In the genomic region with DNA sequence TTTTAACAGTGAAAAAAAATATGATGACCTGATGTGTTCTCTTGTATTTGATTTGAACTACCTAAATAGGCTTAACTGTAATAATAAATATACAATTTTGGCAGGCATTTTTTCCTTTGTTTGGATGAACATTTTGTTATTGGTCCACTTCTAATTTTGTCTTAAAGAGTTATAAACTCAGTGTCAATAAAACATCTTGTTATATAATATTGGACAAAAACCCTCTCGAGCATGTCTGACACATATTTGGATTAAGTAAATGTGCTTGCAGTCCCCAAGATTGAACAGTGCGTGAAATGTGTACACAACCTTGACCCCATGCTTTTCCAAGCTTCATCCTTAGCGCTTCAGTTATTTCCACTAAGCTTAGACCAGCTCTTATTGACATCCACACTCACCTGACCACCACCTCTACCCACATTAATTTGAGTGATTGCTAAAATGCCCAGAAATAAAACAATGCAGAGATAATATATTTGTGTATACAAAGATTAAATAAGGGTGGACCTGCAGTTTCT, we compare ENCODE assay signal across 1 cellular context.
TF ChIP-seq lines count a peak whose summit lies in the region.

No MANE protein-coding gene starts in this region.

TF ChIP-seq in HepG2, 621 proteins besides CTCF, POLR2A, EP300 and RAD21 (continued from another document and continues in another):
- no peak for TF ChIP-seq THAP9 (CRISPR knock-in tag; IDR thresholded peaks at IDR 0.05; ENCODE audit: borderline replicate concordance)
- TF ChIP-seq, protein P1, sequence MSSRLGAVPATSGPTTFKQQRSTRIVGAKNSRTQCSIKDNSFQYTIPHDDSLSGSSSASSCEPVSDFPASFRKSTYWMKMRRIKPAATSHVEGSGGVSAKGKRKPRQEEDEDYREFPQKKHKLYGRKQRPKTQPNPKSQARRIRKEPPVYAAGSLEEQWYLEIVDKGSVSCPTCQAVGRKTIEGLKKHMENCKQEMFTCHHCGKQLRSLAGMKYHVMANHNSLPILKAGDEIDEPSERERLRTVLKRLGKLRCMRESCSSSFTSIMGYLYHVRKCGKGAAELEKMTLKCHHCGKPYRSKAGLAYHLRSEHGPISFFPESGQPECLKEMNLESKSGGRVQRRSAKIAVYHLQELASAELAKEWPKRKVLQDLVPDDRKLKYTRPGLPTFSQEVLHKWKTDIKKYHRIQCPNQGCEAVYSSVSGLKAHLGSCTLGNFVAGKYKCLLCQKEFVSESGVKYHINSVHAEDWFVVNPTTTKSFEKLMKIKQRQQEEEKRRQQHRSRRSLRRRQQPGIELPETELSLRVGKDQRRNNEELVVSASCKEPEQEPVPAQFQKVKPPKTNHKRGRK (CRISPR knock-in tag; IDR thresholded peaks at IDR 0.05): no peak
- TF ChIP-seq ZNF256 (CRISPR knock-in tag; conservative IDR thresholded peaks at IDR 0.05): no peak
- TF ChIP-seq CCAR2 (optimal IDR thresholded peaks at IDR 0.05; ENCODE audit: low read depth, low read length): no peak
- no peak for TF ChIP-seq RNF2 (conservative IDR thresholded peaks at IDR 0.05; ENCODE audit: low read depth)
- peak; percentile 14; the same call in 1 of the 2 replicates for TF ChIP-seq CEBPG (CRISPR knock-in tag; IDR thresholded peaks at IDR 0.05)
- TF ChIP-seq ZNF260 (CRISPR knock-in tag; IDR thresholded peaks at IDR 0.05; ENCODE audit: borderline replicate concordance, low read depth): no peak
- TF ChIP-seq TEAD3 (CRISPR knock-in tag; optimal IDR thresholded peaks at IDR 0.05; ENCODE audit: borderline replicate concordance): peak; percentile 35
- no peak for TF ChIP-seq ETS1 (CRISPR knock-in tag; IDR thresholded peaks at IDR 0.05)
- no peak for TF ChIP-seq MBD4 (IDR thresholded peaks at IDR 0.05; ENCODE audit: borderline replicate concordance, low read length)
- no peak for TF ChIP-seq MXD1 (CRISPR knock-in tag; IDR thresholded peaks at IDR 0.05)
- peak; percentile 46; the same call in 1 of the 2 replicates for TF ChIP-seq THRA (CRISPR knock-in tag; IDR thresholded peaks at IDR 0.05; ENCODE audit: borderline replicate concordance)
- TF ChIP-seq ZNF777 (CRISPR knock-in tag; IDR thresholded peaks at IDR 0.05): no peak
- TF ChIP-seq, protein P2, sequence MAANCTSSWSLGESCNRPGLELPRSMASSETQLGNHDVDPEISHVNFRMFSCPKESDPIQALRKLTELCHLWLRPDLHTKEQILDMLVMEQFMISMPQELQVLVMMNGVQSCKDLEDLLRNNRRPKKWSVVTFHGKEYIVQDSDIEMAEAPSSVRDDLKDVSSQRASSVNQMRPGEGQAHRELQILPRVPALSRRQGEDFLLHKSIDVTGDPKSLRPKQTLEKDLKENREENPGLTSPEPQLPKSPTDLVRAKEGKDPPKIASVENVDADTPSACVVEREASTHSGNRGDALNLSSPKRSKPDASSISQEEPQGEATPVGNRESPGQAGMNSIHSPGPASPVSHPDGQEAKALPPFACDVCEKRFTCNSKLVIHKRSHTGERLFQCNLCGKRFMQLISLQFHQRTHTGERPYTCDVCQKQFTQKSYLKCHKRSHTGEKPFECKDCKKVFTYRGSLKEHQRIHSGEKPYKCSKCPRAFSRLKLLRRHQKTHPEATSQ (CRISPR knock-in tag; IDR thresholded peaks at IDR 0.05; ENCODE audit: borderline replicate concordance): no peak
- TF ChIP-seq ZZZ3 (CRISPR knock-in tag; IDR thresholded peaks at IDR 0.05; ENCODE audit: borderline replicate concordance): no peak
- no peak for TF ChIP-seq BRCA1 (CRISPR knock-in tag; IDR thresholded peaks at IDR 0.05)
- TF ChIP-seq ZNF597 (CRISPR knock-in tag; IDR thresholded peaks at IDR 0.05): no peak
- no peak for TF ChIP-seq HIVEP1 (CRISPR knock-in tag; IDR thresholded peaks at IDR 0.05)
- 0 out of 2 replicates have a peak, but pooled peaks have one; percentile 19 for TF ChIP-seq RERE (CRISPR knock-in tag; IDR thresholded peaks at IDR 0.05; ENCODE audit: low read depth)
- no peak for TF ChIP-seq ZNF121 (CRISPR knock-in tag; IDR thresholded peaks at IDR 0.05)
- no peak for TF ChIP-seq ZFAT (CRISPR knock-in tag; conservative IDR thresholded peaks at IDR 0.05)
- TF ChIP-seq, protein P3, sequence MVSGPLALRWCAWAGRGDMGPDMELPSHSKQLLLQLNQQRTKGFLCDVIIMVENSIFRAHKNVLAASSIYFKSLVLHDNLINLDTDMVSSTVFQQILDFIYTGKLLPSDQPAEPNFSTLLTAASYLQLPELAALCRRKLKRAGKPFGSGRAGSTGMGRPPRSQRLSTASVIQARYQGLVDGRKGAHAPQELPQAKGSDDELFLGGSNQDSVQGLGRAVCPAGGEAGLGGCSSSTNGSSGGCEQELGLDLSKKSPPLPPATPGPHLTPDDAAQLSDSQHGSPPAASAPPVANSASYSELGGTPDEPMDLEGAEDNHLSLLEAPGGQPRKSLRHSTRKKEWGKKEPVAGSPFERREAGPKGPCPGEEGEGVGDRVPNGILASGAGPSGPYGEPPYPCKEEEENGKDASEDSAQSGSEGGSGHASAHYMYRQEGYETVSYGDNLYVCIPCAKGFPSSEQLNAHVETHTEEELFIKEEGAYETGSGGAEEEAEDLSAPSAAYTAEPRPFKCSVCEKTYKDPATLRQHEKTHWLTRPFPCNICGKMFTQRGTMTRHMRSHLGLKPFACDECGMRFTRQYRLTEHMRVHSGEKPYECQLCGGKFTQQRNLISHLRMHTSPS (CRISPR knock-in tag; IDR thresholded peaks at IDR 0.05; ENCODE audit: low read depth): no peak
- TF ChIP-seq SP1 (IDR thresholded peaks at IDR 0.05): no peak
- TF ChIP-seq SP1 (CRISPR knock-in tag; IDR thresholded peaks at IDR 0.05): no peak
- peak; percentile 60 for TF ChIP-seq HNF4A (CRISPR knock-in tag; IDR thresholded peaks at IDR 0.05)
- TF ChIP-seq, protein P4, sequence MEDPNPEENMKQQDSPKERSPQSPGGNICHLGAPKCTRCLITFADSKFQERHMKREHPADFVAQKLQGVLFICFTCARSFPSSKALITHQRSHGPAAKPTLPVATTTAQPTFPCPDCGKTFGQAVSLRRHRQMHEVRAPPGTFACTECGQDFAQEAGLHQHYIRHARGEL (CRISPR knock-in tag; IDR thresholded peaks at IDR 0.05): no peak
- TF ChIP-seq, protein P5, sequence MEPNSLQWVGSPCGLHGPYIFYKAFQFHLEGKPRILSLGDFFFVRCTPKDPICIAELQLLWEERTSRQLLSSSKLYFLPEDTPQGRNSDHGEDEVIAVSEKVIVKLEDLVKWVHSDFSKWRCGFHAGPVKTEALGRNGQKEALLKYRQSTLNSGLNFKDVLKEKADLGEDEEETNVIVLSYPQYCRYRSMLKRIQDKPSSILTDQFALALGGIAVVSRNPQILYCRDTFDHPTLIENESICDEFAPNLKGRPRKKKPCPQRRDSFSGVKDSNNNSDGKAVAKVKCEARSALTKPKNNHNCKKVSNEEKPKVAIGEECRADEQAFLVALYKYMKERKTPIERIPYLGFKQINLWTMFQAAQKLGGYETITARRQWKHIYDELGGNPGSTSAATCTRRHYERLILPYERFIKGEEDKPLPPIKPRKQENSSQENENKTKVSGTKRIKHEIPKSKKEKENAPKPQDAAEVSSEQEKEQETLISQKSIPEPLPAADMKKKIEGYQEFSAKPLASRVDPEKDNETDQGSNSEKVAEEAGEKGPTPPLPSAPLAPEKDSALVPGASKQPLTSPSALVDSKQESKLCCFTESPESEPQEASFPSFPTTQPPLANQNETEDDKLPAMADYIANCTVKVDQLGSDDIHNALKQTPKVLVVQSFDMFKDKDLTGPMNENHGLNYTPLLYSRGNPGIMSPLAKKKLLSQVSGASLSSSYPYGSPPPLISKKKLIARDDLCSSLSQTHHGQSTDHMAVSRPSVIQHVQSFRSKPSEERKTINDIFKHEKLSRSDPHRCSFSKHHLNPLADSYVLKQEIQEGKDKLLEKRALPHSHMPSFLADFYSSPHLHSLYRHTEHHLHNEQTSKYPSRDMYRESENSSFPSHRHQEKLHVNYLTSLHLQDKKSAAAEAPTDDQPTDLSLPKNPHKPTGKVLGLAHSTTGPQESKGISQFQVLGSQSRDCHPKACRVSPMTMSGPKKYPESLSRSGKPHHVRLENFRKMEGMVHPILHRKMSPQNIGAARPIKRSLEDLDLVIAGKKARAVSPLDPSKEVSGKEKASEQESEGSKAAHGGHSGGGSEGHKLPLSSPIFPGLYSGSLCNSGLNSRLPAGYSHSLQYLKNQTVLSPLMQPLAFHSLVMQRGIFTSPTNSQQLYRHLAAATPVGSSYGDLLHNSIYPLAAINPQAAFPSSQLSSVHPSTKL (CRISPR knock-in tag; IDR thresholded peaks at IDR 0.05): peak; percentile 94
- TF ChIP-seq AKAP8 (CRISPR knock-in tag; IDR thresholded peaks at IDR 0.05): no peak
